Comparison of ENCODE assay signal across 22 cellular contexts in the genomic region with DNA sequence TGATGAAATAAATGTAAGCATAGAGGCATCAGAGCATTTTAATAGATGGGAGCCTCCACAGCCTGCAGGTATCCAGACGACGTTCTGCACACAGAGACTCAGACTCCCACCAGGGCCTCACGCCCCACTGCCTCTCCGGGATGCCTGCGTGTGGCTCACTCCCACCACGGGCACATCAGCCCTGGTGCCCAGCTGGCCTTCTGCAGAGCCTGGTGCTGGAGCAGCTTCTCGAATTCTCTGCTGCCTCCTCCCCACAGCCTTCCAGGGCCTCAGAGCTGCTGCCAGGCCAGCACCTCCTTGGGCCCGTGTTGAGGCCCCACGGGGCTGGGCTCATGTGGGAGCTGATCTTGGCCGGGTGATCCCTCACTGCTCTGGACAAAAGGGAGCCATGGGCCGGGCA.
"Had no signal": no experiment of that assay in that cellular context is flagged by ENCODE, and none has a peak within 500 bp of the region (broad histone marks: within the 10 kb centered on the region; RNA-seq: fewer than 3 reads in every experiment).

No MANE protein-coding gene starts in this region.

- H3K9me3 ChIP-seq: right lobe of liver, upper lobe of right lung had no signal

- H3K27me3 ChIP-seq: right lobe of liver, stomach, tibial artery, upper lobe of right lung had no signal

- H3K27ac ChIP-seq: coronary artery, left ventricle myocardium inferior, right lobe of liver, stomach, tibial artery, upper lobe of right lung had no signal

- H3K4me1 Mint-ChIP-seq: activated B cell treated with CpG ODN at 0.5 μM for 24 hours; stimulated activated memory B cell treated with anti-CD40 and anti-IgM and Interleukin-4, amounts not matched to agents 10 μg/mL and 1 μg/mL and 100 μg/mL, for 72 hours had no signal

- H3K27me3 Mint-ChIP-seq: activated B cell treated with CpG ODN at 0.5 μM for 24 hours; activated CD8-positive, alpha-beta T cell treated with anti-CD3 and anti-CD28 coated beads for 36 hours; naive B cell; stimulated activated memory B cell treated with anti-CD40 and anti-IgM and Interleukin-4, amounts not matched to agents 10 μg/mL and 1 μg/mL and 100 μg/mL, for 72 hours had no signal

- H3K4me1 ChIP-seq: stomach, upper lobe of right lung had no signal

- H3K4me3 ChIP-seq: left ventricle myocardium inferior, right lobe of liver, stomach, tibial artery, upper lobe of right lung had no signal

- DNase-seq: activated B cell treated with CpG ODN at 0.5 μM for 24 hours; activated CD4-positive, alpha-beta T cell treated with anti-CD3 and anti-CD28 coated beads, Interleukin-2, amount 50 U/mL, for 1 hour; activated CD8-positive, alpha-beta T cell treated with anti-CD3 and anti-CD28 coated beads for 36 hours; activated T-cell treated with anti-CD3 and anti-CD28 coated beads, Interleukin-2, amount 50 U/mL, for 4 hours; foreskin melanocyte; glutamatergic neuron; left ventricle myocardium inferior; naive B cell; nephron progenitor cell; right lobe of liver; small intestine; stimulated activated CD4-positive, alpha-beta T cell treated with anti-CD3 and anti-CD28 coated beads, Interleukin-4, amount 100 ng/mL, for 4 hours; stimulated activated CD8-positive, alpha-beta memory T cell treated with anti-CD3 and anti-CD28 coated beads, Interleukin-4, amount 100 ng/mL, for 48 hours; stomach; T-helper 1 cell; tibial artery; upper lobe of right lung had no signal

- H3K27ac Mint-ChIP-seq: activated B cell treated with CpG ODN at 0.5 μM for 24 hours; activated CD8-positive, alpha-beta T cell treated with anti-CD3 and anti-CD28 coated beads for 36 hours; activated naive CD4-positive, alpha-beta T cell treated with anti-CD3 and anti-CD28 coated beads, Interleukin-2, amount 50 U/mL, for 72 hours; activated T-helper 2 cell treated with anti-CD3 and anti-CD28 coated beads, Interferon-gamma antibody, Interleukin-2, Interleukin-4, amounts not matched to agents 10 μg/mL and 5 μg/mL and 100 μg/mL, durations not matched to agents 14 hours and 24 hours and 36 hours; stimulated activated memory B cell treated with anti-CD40 and anti-IgM and Interleukin-4, amounts not matched to agents 10 μg/mL and 1 μg/mL and 100 μg/mL, for 72 hours; T-helper 2 cell treated with Interferon-gamma antibody and Interleukin-4, amounts not matched to agents 5 μg/mL and 100 μg/mL, for 36 hours had no signal

- H3K4me3 Mint-ChIP-seq: activated B cell treated with CpG ODN at 0.5 μM for 24 hours; activated CD8-positive, alpha-beta T cell treated with anti-CD3 and anti-CD28 coated beads for 36 hours; activated T-cell treated with anti-CD3 and anti-CD28 coated beads, Interleukin-2, amount 50 U/mL, for 4 hours; naive B cell; nephron progenitor cell; stimulated activated memory B cell treated with anti-CD40 and anti-IgM and Interleukin-4, amounts not matched to agents 10 μg/mL and 1 μg/mL and 100 μg/mL, for 72 hours; T-helper 2 cell treated with Interferon-gamma antibody and Interleukin-4, amounts not matched to agents 5 μg/mL and 100 μg/mL, for 36 hours had no signal
